In the genomic region with DNA sequence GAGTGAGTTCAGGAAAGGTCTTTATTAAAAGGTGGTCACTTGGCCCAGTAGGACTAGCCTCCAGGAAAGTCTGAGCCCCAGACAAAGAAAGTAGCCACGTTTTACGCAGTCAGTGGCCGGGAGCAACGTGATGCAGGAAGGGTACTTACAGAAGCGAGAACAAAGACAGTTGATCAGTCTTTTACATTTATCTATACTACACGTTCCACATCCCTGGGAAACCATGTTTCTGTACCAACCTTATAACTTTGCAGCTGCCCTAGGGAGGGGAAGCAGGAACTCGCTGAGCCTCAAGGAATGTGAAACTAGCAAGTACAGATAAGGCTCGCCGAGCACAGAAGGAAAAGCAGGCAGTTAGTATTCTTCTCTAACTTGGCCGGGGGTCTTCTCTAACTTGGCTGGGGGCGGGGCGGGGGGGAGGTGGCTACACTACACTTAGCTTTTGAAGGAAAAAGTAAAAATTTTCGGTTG, we compare ENCODE assay signal across 1 cellular context.
TF ChIP-seq lines count a peak whose summit lies in the region.

No MANE protein-coding gene starts in this region.

TF ChIP-seq in endothelial cell of umbilical vein, 7 proteins besides CTCF, POLR2A, EP300 and RAD21:
- TF ChIP-seq JUN (IDR thresholded peaks at IDR 0.05; ENCODE audit: borderline replicate concordance, insufficient read depth, insufficient read length, low read depth) (no peak), FOS (IDR thresholded peaks at IDR 0.05; ENCODE audit: borderline replicate concordance, insufficient read depth, low read length) (no peak), POLR2AphosphoS5 (IDR thresholded peaks at IDR 0.05; ENCODE audit: insufficient read depth, low read depth, low read length) (no peak)
- TF ChIP-seq, protein P1, sequence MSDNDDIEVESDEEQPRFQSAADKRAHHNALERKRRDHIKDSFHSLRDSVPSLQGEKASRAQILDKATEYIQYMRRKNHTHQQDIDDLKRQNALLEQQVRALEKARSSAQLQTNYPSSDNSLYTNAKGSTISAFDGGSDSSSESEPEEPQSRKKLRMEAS (IDR thresholded peaks at IDR 0.05; ENCODE audit: insufficient read depth, insufficient read length): no peak
